1 cellular context compared by ENCODE assay signal in genomic region chr1:85629532-85629920, GRCh38.
TF ChIP-seq lines count a peak whose summit lies in the region.

No MANE protein-coding gene starts in this region.

TF ChIP-seq in SK-N-SH, 30 proteins besides CTCF, POLR2A, EP300 and RAD21:
- TF ChIP-seq, protein P1, sequence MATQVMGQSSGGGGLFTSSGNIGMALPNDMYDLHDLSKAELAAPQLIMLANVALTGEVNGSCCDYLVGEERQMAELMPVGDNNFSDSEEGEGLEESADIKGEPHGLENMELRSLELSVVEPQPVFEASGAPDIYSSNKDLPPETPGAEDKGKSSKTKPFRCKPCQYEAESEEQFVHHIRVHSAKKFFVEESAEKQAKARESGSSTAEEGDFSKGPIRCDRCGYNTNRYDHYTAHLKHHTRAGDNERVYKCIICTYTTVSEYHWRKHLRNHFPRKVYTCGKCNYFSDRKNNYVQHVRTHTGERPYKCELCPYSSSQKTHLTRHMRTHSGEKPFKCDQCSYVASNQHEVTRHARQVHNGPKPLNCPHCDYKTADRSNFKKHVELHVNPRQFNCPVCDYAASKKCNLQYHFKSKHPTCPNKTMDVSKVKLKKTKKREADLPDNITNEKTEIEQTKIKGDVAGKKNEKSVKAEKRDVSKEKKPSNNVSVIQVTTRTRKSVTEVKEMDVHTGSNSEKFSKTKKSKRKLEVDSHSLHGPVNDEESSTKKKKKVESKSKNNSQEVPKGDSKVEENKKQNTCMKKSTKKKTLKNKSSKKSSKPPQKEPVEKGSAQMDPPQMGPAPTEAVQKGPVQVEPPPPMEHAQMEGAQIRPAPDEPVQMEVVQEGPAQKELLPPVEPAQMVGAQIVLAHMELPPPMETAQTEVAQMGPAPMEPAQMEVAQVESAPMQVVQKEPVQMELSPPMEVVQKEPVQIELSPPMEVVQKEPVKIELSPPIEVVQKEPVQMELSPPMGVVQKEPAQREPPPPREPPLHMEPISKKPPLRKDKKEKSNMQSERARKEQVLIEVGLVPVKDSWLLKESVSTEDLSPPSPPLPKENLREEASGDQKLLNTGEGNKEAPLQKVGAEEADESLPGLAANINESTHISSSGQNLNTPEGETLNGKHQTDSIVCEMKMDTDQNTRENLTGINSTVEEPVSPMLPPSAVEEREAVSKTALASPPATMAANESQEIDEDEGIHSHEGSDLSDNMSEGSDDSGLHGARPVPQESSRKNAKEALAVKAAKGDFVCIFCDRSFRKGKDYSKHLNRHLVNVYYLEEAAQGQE (IDR thresholded peaks at IDR 0.05; ENCODE audit: low read depth, low read length) = no peak
- TF ChIP-seq, protein P2, sequence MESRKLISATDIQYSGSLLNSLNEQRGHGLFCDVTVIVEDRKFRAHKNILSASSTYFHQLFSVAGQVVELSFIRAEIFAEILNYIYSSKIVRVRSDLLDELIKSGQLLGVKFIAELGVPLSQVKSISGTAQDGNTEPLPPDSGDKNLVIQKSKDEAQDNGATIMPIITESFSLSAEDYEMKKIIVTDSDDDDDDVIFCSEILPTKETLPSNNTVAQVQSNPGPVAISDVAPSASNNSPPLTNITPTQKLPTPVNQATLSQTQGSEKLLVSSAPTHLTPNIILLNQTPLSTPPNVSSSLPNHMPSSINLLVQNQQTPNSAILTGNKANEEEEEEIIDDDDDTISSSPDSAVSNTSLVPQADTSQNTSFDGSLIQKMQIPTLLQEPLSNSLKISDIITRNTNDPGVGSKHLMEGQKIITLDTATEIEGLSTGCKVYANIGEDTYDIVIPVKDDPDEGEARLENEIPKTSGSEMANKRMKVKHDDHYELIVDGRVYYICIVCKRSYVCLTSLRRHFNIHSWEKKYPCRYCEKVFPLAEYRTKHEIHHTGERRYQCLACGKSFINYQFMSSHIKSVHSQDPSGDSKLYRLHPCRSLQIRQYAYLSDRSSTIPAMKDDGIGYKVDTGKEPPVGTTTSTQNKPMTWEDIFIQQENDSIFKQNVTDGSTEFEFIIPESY (IDR thresholded peaks at IDR 0.05; ENCODE audit: borderline replicate concordance, low read depth) = no peak
- no peak for TF ChIP-seq SIN3A (IDR thresholded peaks at IDR 0.05; ENCODE audit: borderline replicate concordance, low read depth, low read length)
- TF ChIP-seq MEF2A (IDR thresholded peaks at IDR 0.05; ENCODE audit: borderline replicate concordance, low read depth) = no peak
- no peak for TF ChIP-seq NFIC (IDR thresholded peaks at IDR 0.05; ENCODE audit: borderline replicate concordance)
- no peak for TF ChIP-seq TCF12 (IDR thresholded peaks at IDR 0.05)
- no peak for TF ChIP-seq ELF1 (IDR thresholded peaks at IDR 0.05)
- no peak for TF ChIP-seq TEAD4 (IDR thresholded peaks at IDR 0.05; ENCODE audit: borderline replicate concordance, insufficient read depth)
- no peak for TF ChIP-seq GATA2 (CRISPR knock-in tag; IDR thresholded peaks at IDR 0.05)
- TF ChIP-seq NRF1 (IDR thresholded peaks at IDR 0.05; ENCODE audit: low read depth, low read length) = no peak
